Comparison of ENCODE assay signal across 33 cellular contexts in genomic region chr13:95585867-95586266, GRCh38. TPM values are rescaled to one million over a fixed set of nuclear protein-coding genes. Genes with fewer than 3 reads are reported as not detected.
"Had no signal": no experiment of that assay in that cellular context is flagged by ENCODE, and none has a peak within 500 bp of the region (broad histone marks: within the 10 kb centered on the region; RNA-seq: fewer than 3 reads in every experiment).

No MANE protein-coding gene starts in this region.

- ATAC-seq: activated CD8-positive, alpha-beta T cell treated with anti-CD3 and anti-CD28 coated beads for 36 hours; activated naive CD8-positive, alpha-beta T cell treated with anti-CD3 and anti-CD28 coated beads, Interleukin-2, amount 50 U/mL, for 24 hours; activated T-cell treated with anti-CD3 and anti-CD28 coated beads, Interleukin-2, amount 50 U/mL, for 4 hours; activated T-cell treated with anti-CD3 and anti-CD28 coated beads, Interleukin-2, amount 50 U/mL, for 72 hours; activated T-helper 17 cell treated with anti-CD3 and anti-CD28 coated beads, Interleukin-2, amount 50 U/mL, for 72 hours had no signal

- H3K9me3 ChIP-seq: ascending aorta had no signal

- H3K27me3 ChIP-seq: ascending aorta, cardiac muscle cell had no signal

- H3K27ac ChIP-seq: ascending aorta, cardiac muscle cell, VCaP had no signal

- DNase-seq: activated B cell treated with CpG ODN at 0.5 μM for 24 hours; activated CD4-positive, alpha-beta memory T cell treated with anti-CD3 and anti-CD28 coated beads for 36 hours; activated CD4-positive, alpha-beta T cell treated with anti-CD3 and anti-CD28 coated beads for 4 hours; activated CD4-positive, alpha-beta T cell treated with anti-CD3 and anti-CD28 coated beads, Interleukin-2, amount 10 ng/mL, durations not matched to agents 24 days and 14 days; activated CD4-positive, alpha-beta T cell treated with anti-CD3 and anti-CD28 coated beads, Interleukin-2, amount 50 U/mL, for 1 hour; activated CD4-positive, alpha-beta T cell treated with anti-CD3 and anti-CD28 coated beads, Interleukin-2, amount 50 U/mL, for 4 hours; activated CD4-positive, CD25-positive, alpha-beta regulatory T cell treated with anti-CD3 and anti-CD28 coated beads, Interleukin-2, amount 50 U/mL, for 72 hours; activated CD8-positive, alpha-beta memory T cell treated with anti-CD3 and anti-CD28 coated beads, Interleukin-2, amount 50 U/mL, for 4 hours; activated CD8-positive, alpha-beta T cell treated with anti-CD3 and anti-CD28 coated beads for 36 hours; activated gamma-delta T cell; activated naive CD4-positive, alpha-beta T cell treated with anti-CD3 and anti-CD28 coated beads, Interleukin-2, amount 10 ng/mL, durations not matched to agents 7 days and 5 days; activated naive CD4-positive, alpha-beta T cell treated with Interleukin-2 at 50 U/mL for 16 hours; activated naive CD8-positive, alpha-beta T cell treated with anti-CD3 and anti-CD28 coated beads, Interleukin-2, amount 10 ng/mL, durations not matched to agents 7 days and 5 days; activated naive CD8-positive, alpha-beta T cell treated with anti-CD3 and anti-CD28 coated beads, Interleukin-2, amount 50 U/mL, for 24 hours; activated T-cell treated with anti-CD3 and anti-CD28 coated beads for 4 hours; activated T-cell treated with anti-CD3 and anti-CD28 coated beads, Interleukin-2, amount 50 U/mL, for 1 hour; activated T-cell treated with anti-CD3 and anti-CD28 coated beads, Interleukin-2, amount 50 U/mL, for 4 hours; activated T-cell treated with anti-CD3 and anti-CD28 coated beads, Interleukin-2, amount 50 U/mL, for 72 hours; amygdala; anterior cingulate cortex; caudate nucleus; cerebellar nuclear complex; T-helper 1 cell; T-helper 2 cell; T-helper 9 cell had no signal

- H3K4me3 ChIP-seq: ascending aorta, cardiac muscle cell had no signal

- H3K4me1 ChIP-seq: ascending aorta had no signal

- FAIRE-seq: bronchial epithelial cell had no signal

RNA-seq across cellular contexts. Expression of gene CLDN10, which starts 33.3 kb away (rescaled TPM):
- total RNA-seq: activated B cell treated with CpG ODN at 0.5 μM for 24 hours; activated CD4-positive, alpha-beta memory T cell treated with anti-CD3 and anti-CD28 coated beads for 36 hours; activated CD4-positive, alpha-beta T cell treated with anti-CD3 and anti-CD28 coated beads, Interleukin-2, amount 10 ng/mL, durations not matched to agents 24 days and 14 days; activated CD8-positive, alpha-beta memory T cell treated with anti-CD3 and anti-CD28 coated beads for 36 hours; activated CD8-positive, alpha-beta T cell treated with anti-CD3 and anti-CD28 coated beads for 36 hours; activated naive CD8-positive, alpha-beta T cell treated with anti-CD3 and anti-CD28 coated beads, Interleukin-2, amount 10 ng/mL, durations not matched to agents 7 days and 5 days; activated T-cell treated with anti-CD3 and anti-CD28 coated beads, Interleukin-2, amount 50 U/mL, for 4 hours; activated T-cell treated with anti-CD3 and anti-CD28 coated beads, Interleukin-2, amount 50 U/mL, for 72 hours; activated T-helper 1 cell treated with anti-CD3 and anti-CD28 coated beads, Interleukin-12 subunit alpha, Interleukin-12 subunit beta, Interleukin-2, Interleukin-4 antibody, amounts not matched to agents 30 ng/mL and 10 ng/mL and 1 ng/mL, durations not matched to agents 14 hours and 24 hours and 36 hours; activated T-helper 17 cell treated with anti-CD3 and anti-CD28 coated beads, Interleukin-2, amount 50 U/mL, for 72 hours; bronchial epithelial cell; chondrocyte had no signal

RNA-seq across cellular contexts. Expression of gene DZIP1, which starts 58.6 kb away (rescaled TPM):
- total RNA-seq: activated B cell treated with CpG ODN at 0.5 μM for 24 hours; activated T-helper 17 cell treated with anti-CD3 and anti-CD28 coated beads, Interleukin-2, amount 50 U/mL, for 72 hours had no signal
